Comparison of ENCODE assay signal across 24 cellular contexts in genomic region chr3:194110483-194110882, GRCh38. TPM values are rescaled to one million over a fixed set of nuclear protein-coding genes. Genes with fewer than 3 reads are reported as not detected.
DNase-seq lines count a peak whose midpoint lies in the region; ATAC-seq, FAIRE-seq and TF ChIP-seq lines count a peak whose summit lies in the region.
"Had no signal": no experiment of that assay in that cellular context is flagged by ENCODE, and none has a peak within 500 bp of the region (broad histone marks: within the 10 kb centered on the region; RNA-seq: fewer than 3 reads in every experiment).

No MANE protein-coding gene starts in this region.

- H3K9me1 ChIP-seq in K562 (ENCODE audit: control insufficient read depth, insufficient read depth, low read length): no peaks in the 10 kb centered on the region

- H3K9ac ChIP-seq in HepG2 (ENCODE audit: insufficient read depth, low read depth, low read length) (no peak overlapping the region), K562 (ENCODE audit: insufficient read depth in 1 of 2, low read depth in 2 of 2, low read length in 2 of 2) (no peak overlapping the region)
- H3K9ac ChIP-seq: BLaER1 treated with 17β-estradiol and CSF1 and Interleukin-3, amounts not matched to agents 10 nM and 100 nM had no signal

- TF ChIP-seq POLR2A in HepG2 (IDR thresholded peaks at IDR 0.05; ENCODE audit: insufficient read depth in 1 of 2, low read depth in 2 of 2, low read length in 2 of 2): no peak
- TF ChIP-seq POLR2A in right lobe of liver (IDR thresholded peaks at IDR 0.05): no peak
- TF ChIP-seq POLR2A in K562 (conservative IDR thresholded peaks at IDR 0.05): no peak

- CTCF ChIA-PET in HepG2 (lab: Yijun Ruan, JAX; ENCODE audit: low intra/inter-chr PET ratio, low total read pairs): no interaction called here
- CTCF ChIA-PET in K562 (lab: Yijun Ruan, JAX; ENCODE audit: low intra/inter-chr PET ratio): no interaction called here

- H3K36me3 Mint-ChIP-seq in nephron (ENCODE audit: low read depth): no peaks in the 10 kb centered on the region
- H3K36me3 Mint-ChIP-seq: CD8-positive, alpha-beta T cell had no signal

- no peak for TF ChIP-seq RAD21 in HepG2 (CRISPR knock-in tag; IDR thresholded peaks at IDR 0.05)
- no peak for TF ChIP-seq RAD21 in K562 (CRISPR knock-in tag; conservative IDR thresholded peaks at IDR 0.05 in 1 of 2, IDR thresholded peaks at IDR 0.05 in 1 of 2)

- no peak for TF ChIP-seq CTCF in HepG2 (CRISPR knock-in tag; IDR thresholded peaks at IDR 0.05)
- TF ChIP-seq CTCF in right lobe of liver (IDR thresholded peaks at IDR 0.05): no peak
- no peak for TF ChIP-seq CTCF in K562 (IDR thresholded peaks at IDR 0.05 in 2 of 3, conservative IDR thresholded peaks at IDR 0.05 in 1 of 3; ENCODE audit: insufficient read depth in 2 of 3, low read depth in 1 of 3, low read length in 3 of 3)
- no peak for TF ChIP-seq CTCF in nephron (IDR thresholded peaks at IDR 0.05; ENCODE audit: unreplicated experiment in 3 of 3)

- no peak for DNase-seq in HepG2 (ENCODE audit: low spot score)
- DNase-seq in right lobe of liver: no peak
- no peak for DNase-seq in K562 (ENCODE audit: extremely low read depth in 1 of 4, low spot score in 3 of 4)
- no peak for DNase-seq in NCI-H526 (lab: John Stamatoyannopoulos, UW)
- DNase-seq in cerebellar nuclear complex (lab: John Stamatoyannopoulos, UW): no peak
- DNase-seq: AML-193; CD4-positive, alpha-beta T cell; CD8-positive, alpha-beta T cell; DMS 273 treated with DMSO at 0.1 percent for 48 hours; DMS153; DMS53; DMS79; DND-41; EL; GDM1 had no signal

- H3K9me3 Mint-ChIP-seq in nephron: no peaks in the 10 kb centered on the region
- H3K9me3 Mint-ChIP-seq: CD4-positive, alpha-beta T cell; CD8-positive, alpha-beta T cell had no signal

- POLR2A ChIA-PET in HepG2 (lab: Yijun Ruan, JAX): interaction anchor here (1.7 to 3.0 kb wide), 2 partner anchors 20 to 24 kb away, joined by 9 to 39 read pairs; partner anchors contain the start of gene HES1
- POLR2A ChIA-PET in K562 (lab: Yijun Ruan, JAX): interaction anchor here (0.7 to 1.4 kb wide), 4 partner anchors 9 to 137 kb away, joined by 3 to 6 read pairs (median 4); no protein-coding TSS in a partner anchor

- H3K36me3 ChIP-seq in HepG2 (replicated peaks in 1 of 2; ENCODE audit: control insufficient read depth in 1 of 2, insufficient read depth in 2 of 2, low read length in 2 of 2) (no peaks in the 10 kb centered on the region), right lobe of liver (no peaks in the 10 kb centered on the region), K562 (ENCODE audit: control insufficient read depth, insufficient read depth, low read length) (no peaks in the 10 kb centered on the region)
- H3K36me3 ChIP-seq: BLaER1 treated with 17β-estradiol and CSF1 and Interleukin-3, amounts not matched to agents 10 nM and 100 nM had no signal

- H3K4me3 ChIP-seq in HepG2 (replicated peaks in 1 of 3; ENCODE audit: insufficient read depth in 1 of 3, low read depth in 2 of 3, low read length in 3 of 3) (no peak overlapping the region), right lobe of liver (no peak overlapping the region), K562 (no peak overlapping the region)
- H3K4me3 ChIP-seq: A549; BLaER1 treated with 17β-estradiol and CSF1 and Interleukin-3, amounts not matched to agents 10 nM and 100 nM; GM12878 had no signal

- no peak overlapping the region for H2AFZ ChIP-seq in HepG2 (ENCODE audit: low read length)
- H2AFZ ChIP-seq in K562 (ENCODE audit: low read depth, low read length): no peak overlapping the region

- TF ChIP-seq EP300 in HepG2 (IDR thresholded peaks at IDR 0.05; ENCODE audit: low read depth in 2 of 2, low read length in 2 of 2) (no peak), HepG2 (CRISPR knock-in tag; IDR thresholded peaks at IDR 0.05; ENCODE audit: borderline replicate concordance) (no peak), K562 (IDR thresholded peaks at IDR 0.05; ENCODE audit: low read length) (no peak)

- H3K27me3 ChIP-seq in HepG2 (ENCODE audit: control insufficient read depth in 1 of 2, insufficient read depth in 2 of 2, low read length in 2 of 2) (no peaks in the 10 kb centered on the region), right lobe of liver (no peaks in the 10 kb centered on the region), K562 (ENCODE audit: control insufficient read depth in 2 of 2, insufficient read depth in 2 of 2, low read length in 2 of 2) (no peaks in the 10 kb centered on the region; a peak in 1 of 5 replicates)
- H3K27me3 ChIP-seq: BLaER1 treated with 17β-estradiol and CSF1 and Interleukin-3, amounts not matched to agents 10 nM and 100 nM had no signal

- H4K20me1 ChIP-seq in HepG2 (ENCODE audit: insufficient read depth, low read length): no peaks in the 10 kb centered on the region
- no peaks in the 10 kb centered on the region for H4K20me1 ChIP-seq in K562 (replicated peaks; ENCODE audit: control insufficient read depth, insufficient read depth, low read length)
- H4K20me1 ChIP-seq: BLaER1 treated with 17β-estradiol and CSF1 and Interleukin-3, amounts not matched to agents 10 nM and 100 nM had no signal

- H3K9me3 ChIP-seq in HepG2 (ENCODE audit: low read length): no peaks in the 10 kb centered on the region
- H3K9me3 ChIP-seq in right lobe of liver: no peaks in the 10 kb centered on the region
- no peaks in the 10 kb centered on the region for H3K9me3 ChIP-seq in K562 (replicated peaks; ENCODE audit: control insufficient read depth, insufficient read depth, low read depth, low read length)
- H3K9me3 ChIP-seq: A549; BLaER1 treated with 17β-estradiol and CSF1 and Interleukin-3, amounts not matched to agents 10 nM and 100 nM had no signal

- ATAC-seq in HepG2 (no peak), right lobe of liver (no peak), K562 (no peak), GM21447 (IDR thresholded peaks at IDR 0.05; ENCODE audit: unreplicated experiment) (no peak)
- ATAC-seq: A549; CD8-positive, alpha-beta T cell; GM12878 had no signal

- intact Hi-C loops in HepG2 (cut with micrococcal nuclease; ENCODE audit: unreplicated experiment): no loop called here
- intact Hi-C loops in right lobe of liver (cut with DNase I): no loop called here
- intact Hi-C loops in K562 (cut with micrococcal nuclease): no loop called here

- H3K4me1 Mint-ChIP-seq in nephron: peaks cover 15% of the 10 kb centered on the region

- H3K4me1 ChIP-seq in HepG2 (ENCODE audit: insufficient read depth, low read length) (peaks cover 53% of the 10 kb centered on the region), right lobe of liver (peaks cover 0 to 22% (median 9%) of the 10 kb centered on the region in 4 donors), K562 (replicated peaks in 1 of 2; ENCODE audit: control insufficient read depth in 2 of 2, insufficient read depth in 2 of 2, low read length in 2 of 2) (no peaks in the 10 kb centered on the region)

- no TSS peak for BruUV-seq in HepG2 (replicated peaks; lab: Mats Ljungman, UMichigan)
- BruUV-seq in K562 (replicated peaks; lab: Mats Ljungman, UMichigan): no TSS peak

- FAIRE-seq in HepG2 (lab: Jason Lieb, UNC) (no peak), K562 (lab: Jason Lieb, UNC) (no peak)
- FAIRE-seq: A549, GM12878, GM12892, GM18507 had no signal

- no peaks in the 10 kb centered on the region for H3K79me2 ChIP-seq in HepG2 (ENCODE audit: insufficient read depth, low read length)
- no peaks in the 10 kb centered on the region for H3K79me2 ChIP-seq in K562 (ENCODE audit: control insufficient read depth, insufficient read depth, low read length)

- H3K27ac Mint-ChIP-seq in nephron: peak overlapping the region; percentile 11 to 57 (median 42)
- H3K27ac Mint-ChIP-seq: B cell; CD4-positive, alpha-beta T cell; CD8-positive, alpha-beta T cell had no signal

- in situ Hi-C loops in HepG2 (cut with HindIII; ENCODE audit: extremely low pct_ligation_motif_present, low pct_unique_long_range_greater_than_20kb) (no loop called here), K562 (cut with MboI) (no loop called here)

- H3K4me3 Mint-ChIP-seq in nephron: no peak overlapping the region
- H3K4me3 Mint-ChIP-seq: B cell; CD4-positive, alpha-beta T cell; CD8-positive, alpha-beta T cell had no signal

- WGBS in HepG2 (ENCODE audit: low lambda C conversion rate): 80% methylated on average over 8 of the region's 9 CpGs
- 100% methylated on average over 5 of the region's 9 CpGs for WGBS in right lobe of liver (ENCODE audit: insufficient coverage, low coverage, low lambda C conversion rate, missing lambda C conversion rate)
- WGBS in K562 (ENCODE audit: insufficient coverage, low coverage, missing lambda C conversion rate): 60% methylated on average over 8 of the region's 9 CpGs

- no peak overlapping the region for H3K4me2 ChIP-seq in HepG2 (ENCODE audit: low read depth, low read length)
- no peak overlapping the region for H3K4me2 ChIP-seq in K562 (ENCODE audit: insufficient read depth, low read length)
- H3K4me2 ChIP-seq: A549 had no signal

- H3K27ac ChIP-seq in HepG2 (ENCODE audit: extremely low read length, insufficient read depth, low read length) (no peak overlapping the region), right lobe of liver (no peak overlapping the region), K562 (ENCODE audit: extremely low read depth, low read depth, low read length) (no peak overlapping the region)
- H3K27ac ChIP-seq: BLaER1 treated with 17β-estradiol and CSF1 and Interleukin-3, amounts not matched to agents 10 nM and 100 nM; C4-2B had no signal

- H3K27me3 Mint-ChIP-seq in nephron (ENCODE audit: low read depth): peaks cover 32% of the 10 kb centered on the region
- H3K27me3 Mint-ChIP-seq: B cell had no signal

RNA-seq across cellular contexts. Expression of gene HES1, which starts 25.5 kb away (rescaled TPM):
- total RNA-seq in HepG2 (2016; rRNA removed; fragmentation: Illumina TruSeq; extraction: Trizol) (15.0 and 19.8 TPM in 2 replicates), right lobe of liver (10 to 100 TPM; 12.9 to 40.3 (median 23.4) TPM), K562 (2014; rRNA removed) (37.0 and 46.8 TPM in 2 replicates), K562 (2014; rRNA removed; fragmentation: Illumina TruSeq; extraction: Trizol) (17.7 and 17.8 TPM in 2 replicates), K562 (2015; rRNA removed; fragmentation: Illumina TruSeq; extraction: Trizol) (24.0 and 24.9 TPM in 2 replicates), K562 (2021) (30.5 and 39.1 TPM in 2 replicates)
- 16.2 and 16.8 TPM in 2 replicates for total RNA-seq in HepG2 (2016; cell fraction: cytosol; rRNA removed; fragmentation: Illumina TruSeq; extraction: Trizol; ENCODE audit: low read depth)
- total RNA-seq in HepG2 (2016; cell fraction: insoluble cytoplasmic fraction; rRNA removed; fragmentation: Illumina TruSeq; extraction: Trizol): 14.9 and 18.9 TPM in 2 replicates
- total RNA-seq in HepG2 (2016; cell fraction: membrane; rRNA removed; fragmentation: Illumina TruSeq; extraction: Trizol): 17.2 and 18.1 TPM in 2 replicates
- 20.8 and 25.5 TPM in 2 replicates for total RNA-seq in HepG2 (2016; cell fraction: nucleus; rRNA removed; fragmentation: Illumina TruSeq; extraction: Trizol)
- polyA plus RNA-seq in HepG2 (2011; rRNA removed) (15.4 and 16.6 TPM in 2 replicates), K562 (2011; rRNA removed) (4.8 and 9.0 TPM in 2 replicates), K562 (2014; fragmentation: Illumina TruSeq; extraction: Trizol) (16.7 and 19.3 TPM in 2 replicates), K562 (2014; fragmentation: Nextera tagmentation; extraction: Ambion mirVana) (1 to 10 TPM; 3.4 to 6.3 TPM), K562 (2014; rRNA removed) (23.1 and 32.2 TPM in 2 replicates)
- polyA plus RNA-seq in HepG2 (2011; cell fraction: cytosol; rRNA removed): 13.8 and 15.8 TPM in 2 replicates
- polyA plus RNA-seq in HepG2 (2011; cell fraction: nucleus; rRNA removed): 27.8 and 33.4 TPM in 2 replicates
- 20.4 and 25.8 TPM in 2 replicates for polyA plus RNA-seq in HepG2 (2012)
- polyA plus RNA-seq in HepG2 (2016; cell fraction: cytosol; fragmentation: Illumina TruSeq; extraction: Trizol; ENCODE audit: low read depth): 3.5 and 4.3 TPM in 2 replicates
- 14.5 and 15.2 TPM in 2 replicates for polyA plus RNA-seq in HepG2 (2016; cell fraction: insoluble cytoplasmic fraction; fragmentation: Illumina TruSeq; extraction: Trizol; ENCODE audit: low read depth)
- polyA plus RNA-seq in HepG2 (2016; cell fraction: membrane; fragmentation: Illumina TruSeq; extraction: Trizol; ENCODE audit: low read depth): 4.3 and 4.5 TPM in 2 replicates
- polyA plus RNA-seq in HepG2 (2016; cell fraction: nucleus; fragmentation: Illumina TruSeq; extraction: Trizol; ENCODE audit: insufficient read depth, low read depth): 31.4 and 34.9 TPM in 2 replicates
- 4.8 and 36.7 TPM in 2 replicates for polyA minus RNA-seq in HepG2 (2011; rRNA and poly(A)+ RNA removed; ENCODE audit: low replicate concordance)
- polyA minus RNA-seq in HepG2 (2011; cell fraction: cytosol; rRNA and poly(A)+ RNA removed): 37.8 and 44.8 TPM in 2 replicates
- polyA minus RNA-seq in HepG2 (2011; cell fraction: nucleus; rRNA and poly(A)+ RNA removed): 45.6 and 54.7 TPM in 2 replicates
- 7.6 and 9.1 TPM in 2 replicates for total RNA-seq in K562 (2011; cell fraction: chromatin; rRNA removed; ENCODE audit: low replicate concordance)
- total RNA-seq in K562 (2011; cell fraction: nucleolus; rRNA removed): 13.3 and 13.7 TPM in 2 replicates
- total RNA-seq in K562 (2011; cell fraction: nucleoplasm; rRNA removed): 10.1 and 12.0 TPM in 2 replicates
- 4.5 and 21.4 TPM in 2 replicates for polyA plus RNA-seq in K562 (2011; cell fraction: cytosol; rRNA removed)
- polyA plus RNA-seq in K562 (2011; cell fraction: nucleus; rRNA removed): 7.4 and 25.5 TPM in 2 replicates
- 45.6 and 82.2 TPM in 2 replicates for polyA plus RNA-seq in K562 (2012)
- 2.8 and 7.0 TPM in 2 replicates for polyA minus RNA-seq in K562 (2011; rRNA and poly(A)+ RNA removed)
- 7.7 and 23.0 TPM in 2 replicates for polyA minus RNA-seq in K562 (2011; cell fraction: cytosol; rRNA and poly(A)+ RNA removed)
- polyA minus RNA-seq in K562 (2011; cell fraction: nucleus; rRNA and poly(A)+ RNA removed): 12.7 and 22.8 TPM in 2 replicates

Comparison
In these comparisons a context has a peak if more than half of its experiments do, and no peak if none do; other contexts are left out.
1. Of the 241 proteins assayed by ChIP-seq in both HepG2 and K562: peak only in HepG2: HNRNPK and PCBP1; only in K562: none; in both: PCBP2; in neither: 238.